1 cellular context compared by ENCODE assay signal in genomic region chr16:75622762-75623605, GRCh38.
TF ChIP-seq lines count a peak whose summit lies in the region.

ADAT1 (minus strand) TSS chr16:75623281; CDS start chr16:75620799, 2,482 bp downstream.

TF ChIP-seq in HEK293, 187 proteins besides CTCF, POLR2A, EP300 and RAD21 (continued from another document and continues in another):
- TF ChIP-seq SP3 (tag by site-specific recombination; IDR thresholded peaks at IDR 0.05) (peak; percentile 51; the same call in 1 of the 2 replicates), ZNF292 (tag by site-specific recombination; IDR thresholded peaks at IDR 0.05; ENCODE audit: borderline replicate concordance, low read depth) (no peak), KLF16 (tag by site-specific recombination; IDR thresholded peaks at IDR 0.05) (peak; percentile 69), SP7 (tag by site-specific recombination; IDR thresholded peaks at IDR 0.05) (peak; percentile 62; the same call in 1 of the 2 replicates), ZNF768 (tag by site-specific recombination; IDR thresholded peaks at IDR 0.05) (no peak), ZNF133 (tag by site-specific recombination; IDR thresholded peaks at IDR 0.05) (no peak), ZSCAN5A (tag by site-specific recombination; IDR thresholded peaks at IDR 0.05) (no peak), ZBTB26 (tag by site-specific recombination; optimal IDR thresholded peaks at IDR 0.05) (peak; percentile 61), ZNF548 (tag by site-specific recombination; IDR thresholded peaks at IDR 0.05) (no peak), ZNF645 (tag by site-specific recombination; IDR thresholded peaks at IDR 0.05) (no peak), ZNF639 (tag by site-specific recombination; IDR thresholded peaks at IDR 0.05) (no peak), ZBTB17 (tag by site-specific recombination; IDR thresholded peaks at IDR 0.05) (peak; percentile 89), PBX3 (CRISPR knock-in tag; IDR thresholded peaks at IDR 0.05) (0 out of 2 replicates have a peak, but pooled peaks have one; percentile 31), ZNF747 (tag by site-specific recombination; IDR thresholded peaks at IDR 0.05) (no peak), PRDM6 (tag by site-specific recombination; IDR thresholded peaks at IDR 0.05) (no peak), SCRT1 (tag by site-specific recombination; IDR thresholded peaks at IDR 0.05; ENCODE audit: borderline replicate concordance) (no peak), HIC1 (tag by site-specific recombination; IDR thresholded peaks at IDR 0.05) (no peak), ZNF394 (tag by site-specific recombination; IDR thresholded peaks at IDR 0.05; ENCODE audit: borderline replicate concordance) (peak; percentile 46), ZNF549 (tag by site-specific recombination; IDR thresholded peaks at IDR 0.05) (no peak), GLIS1 (tag by site-specific recombination; IDR thresholded peaks at IDR 0.05) (no peak), ZNF157 (tag by site-specific recombination; IDR thresholded peaks at IDR 0.05) (no peak), RBAK (tag by site-specific recombination; IDR thresholded peaks at IDR 0.05) (no peak), ZNF555 (tag by site-specific recombination; conservative IDR thresholded peaks at IDR 0.05) (peak; percentile 74), ZNF660 (tag by site-specific recombination; IDR thresholded peaks at IDR 0.05) (peak; percentile 72; the same call in 1 of the 2 replicates), ZBTB1 (tag by site-specific recombination; IDR thresholded peaks at IDR 0.05) (no peak), ZNF155 (tag by site-specific recombination; IDR thresholded peaks at IDR 0.05) (no peak), ZFP37 (tag by site-specific recombination; IDR thresholded peaks at IDR 0.05) (no peak), BCL11B (tag by site-specific recombination; IDR thresholded peaks at IDR 0.05; ENCODE audit: low read depth) (no peak), ZNF10 (tag by site-specific recombination; IDR thresholded peaks at IDR 0.05) (0 out of 2 replicates have a peak, but pooled peaks have one; percentile 54), ZNF350 (tag by site-specific recombination; IDR thresholded peaks at IDR 0.05) (no peak), ZNF221 (tag by site-specific recombination; IDR thresholded peaks at IDR 0.05; ENCODE audit: borderline replicate concordance) (no peak), ZBTB10 (tag by site-specific recombination; IDR thresholded peaks at IDR 0.05) (no peak), ZSCAN16 (tag by site-specific recombination; IDR thresholded peaks at IDR 0.05) (no peak), ZNF114 (tag by site-specific recombination; IDR thresholded peaks at IDR 0.05) (no peak), ZNF521 (tag by site-specific recombination; IDR thresholded peaks at IDR 0.05) (no peak), ZNF26 (tag by site-specific recombination; IDR thresholded peaks at IDR 0.05) (no peak), ZNF2 (tag by site-specific recombination; IDR thresholded peaks at IDR 0.05) (peak; percentile 69; the same call in 1 of the 2 replicates), ZXDB (tag by site-specific recombination; IDR thresholded peaks at IDR 0.05) (peak; percentile 90), ZNF184 (tag by site-specific recombination; IDR thresholded peaks at IDR 0.05) (no peak), KLF10 (tag by site-specific recombination; IDR thresholded peaks at IDR 0.05) (no peak), ZNF670 (tag by site-specific recombination; IDR thresholded peaks at IDR 0.05; ENCODE audit: low read depth) (no peak), ZNF701 (tag by site-specific recombination; IDR thresholded peaks at IDR 0.05) (no peak), GLI2 (tag by site-specific recombination; IDR thresholded peaks at IDR 0.05; ENCODE audit: borderline replicate concordance, low read depth) (no peak), ZNF830 (tag by site-specific recombination; IDR thresholded peaks at IDR 0.05; ENCODE audit: low read depth) (no peak), TRIM28 (IDR thresholded peaks at IDR 0.05; ENCODE audit: borderline replicate concordance, low read length) (no peak), ZNF426 (tag by site-specific recombination; IDR thresholded peaks at IDR 0.05) (no peak), PATZ1 (tag by site-specific recombination; IDR thresholded peaks at IDR 0.05) (peak; percentile 60), ZBTB44 (tag by site-specific recombination; IDR thresholded peaks at IDR 0.05) (no peak)
